ENCODE assay signal across 18 cellular contexts in genomic region chr1:108082006-108082405, GRCh38.
DNase-seq lines count a peak whose midpoint lies in the region; ATAC-seq and TF ChIP-seq lines count a peak whose summit lies in the region.
"Had no signal": no experiment of that assay in that cellular context is flagged by ENCODE, and none has a peak within 500 bp of the region (broad histone marks: within the 10 kb centered on the region; RNA-seq: fewer than 3 reads in every experiment).

No MANE protein-coding gene starts in this region.

- H2BK20ac ChIP-seq in IMR-90 (ENCODE audit: low read depth, low read length): no peak overlapping the region

- H3K27me3 Mint-ChIP-seq in CD4-positive, alpha-beta memory T cell: no peaks in the 10 kb centered on the region
- H3K27me3 Mint-ChIP-seq in naive thymus-derived CD8-positive, alpha-beta T cell: no peaks in the 10 kb centered on the region
- H3K27me3 Mint-ChIP-seq: naive B cell had no signal

- H3K23ac ChIP-seq in IMR-90 (ENCODE audit: low read depth, low read length): no peak overlapping the region

- in situ Hi-C loops in IMR-90 (cut with MboI; ENCODE audit: low sequenced_read_pairs): no loop called here

- H3K4ac ChIP-seq in IMR-90 (ENCODE audit: low read depth, low read length): no peak overlapping the region

- 67% methylated on average over 3 of the region's 4 CpGs; no CpG with 5 or more reads in 1 of the 2 experiments for WGBS in IMR-90 (ENCODE audit: extremely low coverage in 2 of 2, insufficient read length in 1 of 2), 2 experiments
- WGBS in right lobe of liver (ENCODE audit: insufficient coverage, low coverage, low lambda C conversion rate, missing lambda C conversion rate): no CpG with 5 or more reads among the region's 4 CpGs

- POLR2A ChIA-PET in CD4-positive, alpha-beta memory T cell (lab: Charles Lee; ENCODE audit: partially characterized antibody): interaction anchor here (0.8 kb wide), 1 partner anchor 118 kb away, joined by 3 read pairs; the partner anchor contains the start of gene SLC25A24
- POLR2A ChIA-PET in IMR-90 (lab: Charles Lee; ENCODE audit: unreplicated experiment): interaction anchor here (0.6 kb wide), 1 partner anchor 94 kb away, joined by 3 read pairs; no protein-coding TSS in a partner anchor
- POLR2A ChIA-PET in naive thymus-derived CD8-positive, alpha-beta T cell (lab: Charles Lee): no interaction called here

- H2BK120ac ChIP-seq in IMR-90 (ENCODE audit: low read depth, low read length): no peak overlapping the region

- peaks cover 0 to 2% (median 0%) of the 10 kb centered on the region in 8 donors for H3K9me3 Mint-ChIP-seq in CD4-positive, alpha-beta memory T cell
- H3K9me3 Mint-ChIP-seq in naive thymus-derived CD8-positive, alpha-beta T cell: peaks cover 0 to 3% (median 0%) of the 10 kb centered on the region in 9 donors

- peak overlapping the region in 6 of 7 donors; percentile 18 to 83 (median 27) for H3K27ac Mint-ChIP-seq in CD4-positive, alpha-beta memory T cell
- peak overlapping the region; percentile 71 to 95 (median 91) for H3K27ac Mint-ChIP-seq in naive thymus-derived CD8-positive, alpha-beta T cell

- H3K4me3 Mint-ChIP-seq in CD4-positive, alpha-beta memory T cell: peak overlapping the region in 2 of 8 donors; percentile 11 to 38
- H3K4me3 Mint-ChIP-seq in naive thymus-derived CD8-positive, alpha-beta T cell: peak overlapping the region in 5 of 10 donors; percentile 3 to 45 (median 18)
- H3K4me3 Mint-ChIP-seq: CD14-positive monocyte, naive B cell had no signal

- BruUV-seq in IMR-90 (replicated peaks; lab: Mats Ljungman, UMichigan): no TSS peak

- ATAC-seq in IMR-90 (ENCODE audit: low read depth) (no peak), right lobe of liver (no peak), HG03457 (IDR thresholded peaks at IDR 0.05; ENCODE audit: unreplicated experiment) (no peak)
- ATAC-seq in naive thymus-derived CD8-positive, alpha-beta T cell: no peak
- no peak for ATAC-seq in activated CD4-positive, CD25-positive, alpha-beta regulatory T cell treated with anti-CD3 and anti-CD28 coated beads, Interleukin-2, amount 50 U/mL, for 24 hours
- ATAC-seq: left colon, sciatic nerve had no signal

- no peaks in the 10 kb centered on the region for H3K36me3 Mint-ChIP-seq in CD4-positive, alpha-beta memory T cell
- no peaks in the 10 kb centered on the region for H3K36me3 Mint-ChIP-seq in naive thymus-derived CD8-positive, alpha-beta T cell
- H3K36me3 Mint-ChIP-seq: naive B cell had no signal

- H3K4me2 ChIP-seq in IMR-90 (ENCODE audit: low read depth, low read length): no peak overlapping the region
- H3K4me2 ChIP-seq: KMS-11 had no signal

- peak overlapping the region; percentile 19 for H2AFZ ChIP-seq in IMR-90 (replicated peaks; ENCODE audit: low read length, poor library complexity)

- H3K56ac ChIP-seq in IMR-90 (ENCODE audit: extremely low read depth, insufficient read depth, low read length): no peak overlapping the region

- H4K20me1 ChIP-seq in IMR-90 (ENCODE audit: insufficient read depth, low read length): no peaks in the 10 kb centered on the region

- H2BK15ac ChIP-seq in IMR-90 (ENCODE audit: low read depth, low read length): no peak overlapping the region

- no peak overlapping the region for H4K8ac ChIP-seq in IMR-90 (ENCODE audit: low read depth in 2 of 2, low read length in 2 of 2)

- no peak for DNase-seq in CD4-positive, alpha-beta memory T cell
- DNase-seq in IMR-90 (no peak), caudate nucleus (lab: John Stamatoyannopoulos, UW) (peak in 42 of 61 donors; percentile 1 to 85 (median 26)), right lobe of liver (no peak), NCI-H1694 (lab: John Stamatoyannopoulos, UW) (no peak)
- DNase-seq in naive thymus-derived CD8-positive, alpha-beta T cell: no peak
- DNase-seq: left colon; naive B cell; NCI-H1694 treated with DMSO at 0.1 percent for 48 hours; NCI-H526; stimulated activated CD4-positive, alpha-beta T cell treated with anti-CD3 and anti-CD28 coated beads, Interleukin-4, amount 100 ng/mL, for 4 hours; T-helper 2 cell had no signal

- H3K18ac ChIP-seq in IMR-90 (ENCODE audit: low read depth, low read length): no peak overlapping the region

- H3K36me3 ChIP-seq in CD4-positive, alpha-beta memory T cell (ENCODE audit: insufficient read depth, low read length): no peaks in the 10 kb centered on the region
- H3K36me3 ChIP-seq in IMR-90 (ENCODE audit: control insufficient read depth, insufficient read depth, low read length) (no peaks in the 10 kb centered on the region), right lobe of liver (no peaks in the 10 kb centered on the region)
- H3K36me3 ChIP-seq: breast epithelium had no signal

- H3K79me1 ChIP-seq in IMR-90 (ENCODE audit: low read depth in 1 of 2, low read length in 2 of 2): no peaks in the 10 kb centered on the region

- H3K4me3 ChIP-seq in CD4-positive, alpha-beta memory T cell (ENCODE audit: low read length in 2 of 2): no peak overlapping the region
- H3K4me3 ChIP-seq in IMR-90 (ENCODE audit: insufficient read depth, low read depth, low read length): no peak overlapping the region
- H3K4me3 ChIP-seq in right lobe of liver: no peak overlapping the region
- H3K4me3 ChIP-seq: breast epithelium had no signal

- intact Hi-C loops in CD4-positive, alpha-beta memory T cell (cut with micrococcal nuclease): loop anchor here (2.0 kb wide), 1 partner anchor 13 kb away; no protein-coding TSS in a partner anchor
- intact Hi-C loops in IMR-90 (cut with micrococcal nuclease): no loop called here
- intact Hi-C loops in right lobe of liver (cut with DNase I): no loop called here

- TF ChIP-seq POLR2A in IMR-90 (IDR thresholded peaks at IDR 0.05; ENCODE audit: low read depth, low read length) (no peak), right lobe of liver (IDR thresholded peaks at IDR 0.05) (no peak)

- no peaks in the 10 kb centered on the region for H3K9me3 ChIP-seq in CD4-positive, alpha-beta memory T cell (ENCODE audit: control insufficient read depth in 1 of 2, low read length in 2 of 2)
- H3K9me3 ChIP-seq in IMR-90 (ENCODE audit: control insufficient read depth, insufficient read depth, low read length) (no peaks in the 10 kb centered on the region), right lobe of liver (no peaks in the 10 kb centered on the region)
- H3K9me3 ChIP-seq: breast epithelium had no signal

- H3K14ac ChIP-seq in IMR-90 (replicated peaks; ENCODE audit: low read depth, low read length): no peak overlapping the region

- H2BK5ac ChIP-seq in IMR-90 (ENCODE audit: low read depth, low read length, poor library complexity, severe bottlenecking): no peak overlapping the region

- H3K27ac ChIP-seq in CD4-positive, alpha-beta memory T cell (ENCODE audit: low read depth, low read length): no peak overlapping the region
- no peak overlapping the region for H3K27ac ChIP-seq in IMR-90 (ENCODE audit: insufficient read depth, low read length)
- H3K27ac ChIP-seq in caudate nucleus (ENCODE audit: low read depth, low read length): no peak overlapping the region
- H3K27ac ChIP-seq in right lobe of liver: no peak overlapping the region
- H3K27ac ChIP-seq: KMS-11 had no signal

- no peak overlapping the region for H4K5ac ChIP-seq in IMR-90 (ENCODE audit: low read depth, low read length)

- peaks cover 46 to 67% (median 61%) of the 10 kb centered on the region in 4 donors for H3K4me1 Mint-ChIP-seq in CD4-positive, alpha-beta memory T cell
- H3K4me1 Mint-ChIP-seq in naive thymus-derived CD8-positive, alpha-beta T cell: peaks cover 45 to 76% (median 67%) of the 10 kb centered on the region in 4 donors

- no peak overlapping the region for H2AK5ac ChIP-seq in IMR-90 (ENCODE audit: low read depth, low read length)

- dilution Hi-C loops in IMR-90 (cut with HindIII; ENCODE audit: low sequenced_read_pairs, unreplicated experiment): no loop called here

- no peaks in the 10 kb centered on the region for H3K27me3 ChIP-seq in CD4-positive, alpha-beta memory T cell (ENCODE audit: insufficient read depth, low read length)
- no peaks in the 10 kb centered on the region for H3K27me3 ChIP-seq in IMR-90 (ENCODE audit: control insufficient read depth, insufficient read depth, low read length)
- H3K27me3 ChIP-seq in right lobe of liver: no peaks in the 10 kb centered on the region
- H3K27me3 ChIP-seq: breast epithelium had no signal

- H4K91ac ChIP-seq in IMR-90 (ENCODE audit: insufficient read depth, low read depth, low read length): no peak overlapping the region

- H3K4me1 ChIP-seq in CD4-positive, alpha-beta memory T cell (ENCODE audit: insufficient read depth, low read length): peaks cover 68% of the 10 kb centered on the region
- H3K4me1 ChIP-seq in IMR-90 (ENCODE audit: control insufficient read depth, insufficient read depth, low read length): no peaks in the 10 kb centered on the region
- H3K4me1 ChIP-seq in right lobe of liver: peaks cover 0 to 3% (median 0%) of the 10 kb centered on the region in 4 donors
- H3K4me1 ChIP-seq: breast epithelium had no signal

- no peaks in the 10 kb centered on the region for H3K9me1 ChIP-seq in IMR-90 (ENCODE audit: insufficient read depth, low read length)

- no peak for TF ChIP-seq RAD21 in IMR-90 (IDR thresholded peaks at IDR 0.05; ENCODE audit: low read length)

- CTCF ChIA-PET in CD4-positive, alpha-beta memory T cell (lab: Charles Lee; ENCODE audit: partially characterized antibody): interaction anchor here (2.3 to 3.0 kb wide), 2 partner anchors 43 to 300 kb away, joined by 9 to 14 read pairs; no protein-coding TSS in a partner anchor
- CTCF ChIA-PET in IMR-90 (lab: Yijun Ruan, JAX): no interaction called here

- H3K9ac ChIP-seq in IMR-90 (ENCODE audit: low read depth, low read length): no peak overlapping the region
- H3K9ac ChIP-seq: KMS-11 had no signal

- H2AK9ac ChIP-seq in IMR-90 (replicated peaks; ENCODE audit: low read depth, low read length, poor library complexity): no peak overlapping the region

- TF ChIP-seq CTCF in IMR-90 (conservative IDR thresholded peaks at IDR 0.05; ENCODE audit: low read depth, low read length) (no peak), right lobe of liver (IDR thresholded peaks at IDR 0.05) (no peak)

TF ChIP-seq in IMR-90, 13 proteins besides CTCF, POLR2A, EP300 and RAD21:
- TF ChIP-seq CHD1 (IDR thresholded peaks at IDR 0.05; ENCODE audit: low read depth, low read length): no peak
- TF ChIP-seq SMC3 (IDR thresholded peaks at IDR 0.05; ENCODE audit: low read depth, low read length): no peak

Comparison
In these comparisons a context has a peak if more than half of its experiments do, and no peak if none do; other contexts are left out.
1. DNase-seq: peak in caudate nucleus (42 of 61); none in CD4-positive, alpha-beta memory T cell (0 of 5), IMR-90 (single experiment), naive thymus-derived CD8-positive, alpha-beta T cell (0 of 10), right lobe of liver (0 of 3) and NCI-H1694 (single experiment).